ENCODE assay signal across 8 cellular contexts in the genomic region with DNA sequence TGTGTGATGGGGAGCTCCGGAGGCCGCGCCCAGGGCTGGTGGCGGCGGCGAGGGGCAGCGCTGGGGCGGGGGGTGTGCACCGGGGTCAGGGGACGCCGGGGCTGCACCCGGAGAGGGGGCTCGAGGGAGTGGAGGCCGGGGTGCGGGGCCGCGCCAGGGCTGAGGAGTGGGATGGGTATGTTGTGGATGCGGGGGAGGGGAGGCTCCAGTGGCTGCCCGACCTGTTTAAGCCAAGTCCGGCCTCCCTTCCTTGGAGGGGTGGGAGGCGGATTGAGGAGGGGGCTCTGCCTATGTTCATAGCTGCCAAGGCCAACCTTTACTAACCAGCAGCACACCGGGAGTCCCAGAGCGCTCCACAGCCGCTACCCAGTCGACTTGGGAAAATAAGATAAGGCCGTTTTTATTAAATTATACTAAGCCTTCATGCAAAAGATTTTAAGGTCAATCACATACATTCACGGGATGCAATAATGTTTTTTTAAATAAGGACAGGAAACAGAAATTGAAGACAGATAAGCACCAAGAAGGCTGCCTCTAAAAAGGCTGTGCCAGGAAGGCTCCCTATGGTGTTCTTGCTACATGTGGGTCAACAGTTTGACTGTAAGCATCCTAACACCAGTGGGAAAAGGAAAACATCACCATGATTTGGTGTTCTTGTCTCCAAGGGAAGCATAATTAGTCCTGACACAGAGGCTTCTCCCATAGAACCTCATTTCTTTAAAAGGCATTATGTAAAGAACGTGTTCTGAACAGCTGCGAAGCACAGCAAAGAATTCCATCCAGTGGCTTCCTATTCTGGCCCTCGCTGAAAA. TPM values are rescaled to one million over a fixed set of nuclear protein-coding genes. Genes with fewer than 3 reads are reported as not detected.
DNase-seq lines count a peak whose midpoint lies in the region; ATAC-seq and TF ChIP-seq lines count a peak whose summit lies in the region.

No MANE protein-coding gene starts in this region.

- H3K4me3 Mint-ChIP-seq in activated B cell treated with CpG ODN at 0.5 μM for 24 hours = peak overlapping the region; percentile 81

- peak overlapping the region in 2 of 3 donors; percentile 57 to 64 for H3K9ac ChIP-seq in skeletal muscle tissue (ENCODE audit: low read depth in 1 of 3, low read length in 3 of 3)

- peak overlapping the region; percentile 75 for H3K4me3 ChIP-seq in AG04450 (ENCODE audit: low read depth, low read length)
- H3K4me3 ChIP-seq in skeletal muscle tissue (ENCODE audit: low read length in 3 of 3) = peak overlapping the region; percentile 44 to 71 (median 60)

- intact Hi-C loops in activated B cell treated with CpG ODN at 0.5 μM for 24 hours (cut with micrococcal nuclease) = loop anchor here (1.0 to 5.0 kb wide), 6 partner anchors 22 to 595 kb away; a partner anchor contains a TSS

- no peaks in the 10 kb centered on the region for H3K9me3 Mint-ChIP-seq in activated B cell treated with CpG ODN at 0.5 μM for 24 hours

- no peak for TF ChIP-seq CTCF in AG04450 (IDR thresholded peaks at IDR 0.05; ENCODE audit: low read depth, low read length)
- TF ChIP-seq CTCF in activated B cell treated with CpG ODN at 0.5 μM for 24 hours (IDR thresholded peaks at IDR 0.05) = no peak

- H3K27ac ChIP-seq in AG04450 (ENCODE audit: low read depth, low read length) = no peak overlapping the region
- H3K27ac ChIP-seq in skeletal muscle tissue (ENCODE audit: low read depth, low read length) = peak overlapping the region; percentile 65

- CTCF ChIA-PET in AG04450 (lab: Charles Lee) = interaction anchor here (0.6 to 2.4 kb wide), 3 partner anchors 10 to 830 kb away, joined by 3 to 8 read pairs (median 8); no protein-coding TSS in a partner anchor
- CTCF ChIA-PET in activated B cell treated with CpG ODN at 0.5 μM for 24 hours (lab: Charles Lee) = interaction anchor here (1.0 to 3.9 kb wide), 3 partner anchors 9 to 23 kb away, joined by 3 to 24 read pairs (median 16); no protein-coding TSS in a partner anchor

- no peak for DNase-seq in AG04450 (ENCODE audit: low read depth, low spot score)
- DNase-seq in activated B cell treated with CpG ODN at 0.5 μM for 24 hours = no peak
- DNase-seq in hepatic stellate cell (ENCODE audit: low spot score) = peak; percentile 12
- DNase-seq in NCI-H2029 (lab: John Stamatoyannopoulos, UW) = no peak

- H3K9me3 ChIP-seq in AG04450 (ENCODE audit: control insufficient read depth, insufficient read depth, low read length) = no peaks in the 10 kb centered on the region
- no peaks in the 10 kb centered on the region for H3K9me3 ChIP-seq in skeletal muscle tissue (ENCODE audit: control insufficient read depth in 3 of 3, low read length in 3 of 3)

- ATAC-seq in GM18909 (IDR thresholded peaks at IDR 0.05; ENCODE audit: poor library complexity, unreplicated experiment) (peak; percentile 43), HG03469 (IDR thresholded peaks at IDR 0.05; ENCODE audit: unreplicated experiment) (peak; percentile 5), activated B cell treated with CpG ODN at 0.5 μM for 24 hours (ENCODE audit: low read depth) (no peak), GM18858 (IDR thresholded peaks at IDR 0.05; ENCODE audit: unreplicated experiment) (no peak)

- no peaks in the 10 kb centered on the region for H3K36me3 Mint-ChIP-seq in activated B cell treated with CpG ODN at 0.5 μM for 24 hours (ENCODE audit: low read depth)

- no peaks in the 10 kb centered on the region for H3K36me3 ChIP-seq in skeletal muscle tissue (ENCODE audit: control insufficient read depth in 3 of 3, insufficient read depth in 3 of 3, low read length in 3 of 3)

- POLR2A ChIA-PET in AG04450 (lab: Yijun Ruan, JAX) (no interaction called here), activated B cell treated with CpG ODN at 0.5 μM for 24 hours (lab: Charles Lee) (interaction anchor here (2.2 to 2.7 kb wide), 2 partner anchors 10 to 22 kb away, joined by 15 to 16 read pairs; no protein-coding TSS in a partner anchor)

- peaks cover 3 to 8% (median 4%) of the 10 kb centered on the region in 3 donors for H3K4me1 ChIP-seq in skeletal muscle tissue (ENCODE audit: control insufficient read depth in 3 of 3, insufficient read depth in 3 of 3, low read length in 3 of 3)

- peaks cover 20% of the 10 kb centered on the region for H3K4me1 Mint-ChIP-seq in activated B cell treated with CpG ODN at 0.5 μM for 24 hours

- H3K27me3 Mint-ChIP-seq in activated B cell treated with CpG ODN at 0.5 μM for 24 hours = no peaks in the 10 kb centered on the region

- peak overlapping the region; percentile 74 for H3K27ac Mint-ChIP-seq in activated B cell treated with CpG ODN at 0.5 μM for 24 hours

- H3K27me3 ChIP-seq in AG04450 (ENCODE audit: control insufficient read depth, insufficient read depth, low read length) (no peaks in the 10 kb centered on the region), skeletal muscle tissue (ENCODE audit: control insufficient read depth in 3 of 3, insufficient read depth in 3 of 3, low read length in 3 of 3) (no peaks in the 10 kb centered on the region)

RNA-seq across cellular contexts. Expression of a gene that starts 0.6 kb away (rescaled TPM):
- polyA plus RNA-seq in AG04450 (2011; rRNA removed) = 19.5 and 22.3 TPM in 2 replicates
- 24.3 and 26.0 TPM in 2 replicates for polyA minus RNA-seq in AG04450 (2011; rRNA and poly(A)+ RNA removed)
- total RNA-seq in activated B cell treated with CpG ODN at 0.5 μM for 24 hours (8.1 and 10.6 TPM in 2 replicates), skeletal muscle tissue (18.8 TPM)

RNA-seq across cellular contexts. Expression of a gene that starts 39.5 kb away (rescaled TPM):
- 0.04 TPM in 1 of 2 replicates, not detected in the other for polyA plus RNA-seq in AG04450 (2011; rRNA removed)
- not detected in 2 replicates for polyA minus RNA-seq in AG04450 (2011; rRNA and poly(A)+ RNA removed)
- total RNA-seq in activated B cell treated with CpG ODN at 0.5 μM for 24 hours (not detected in 2 replicates), skeletal muscle tissue (not detected)

Comparison
In these comparisons a context has a peak if more than half of its experiments do, and no peak if none do; other contexts are left out.
1. ATAC-seq: peak in GM18909 (single experiment) and HG03469 (single experiment); none in activated B cell treated with CpG ODN at 0.5 μM for 24 hours (single experiment) and GM18858 (single experiment).